Comparison of ENCODE assay signal across 34 cellular contexts in the genomic region with DNA sequence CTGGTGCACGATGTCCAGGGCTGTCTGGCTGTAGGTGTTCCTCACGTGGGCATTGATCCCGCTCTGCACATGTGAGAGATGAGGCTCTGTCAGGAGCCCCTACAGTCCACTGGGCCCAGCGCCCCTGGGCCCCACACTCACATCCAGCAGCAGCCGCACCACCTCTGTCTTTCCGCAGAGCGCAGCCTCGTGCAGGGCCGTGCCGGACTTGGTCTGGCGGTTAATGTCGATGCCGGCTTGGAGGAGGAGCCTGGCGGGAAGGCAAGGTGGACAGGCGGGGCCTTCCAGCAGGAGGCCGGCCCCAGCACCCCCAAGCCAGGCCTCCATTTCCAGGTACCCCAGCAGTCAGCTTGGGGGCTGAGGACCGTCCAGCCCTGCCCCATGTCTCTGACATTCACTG. TPM values are rescaled to one million over a fixed set of nuclear protein-coding genes. Genes with fewer than 3 reads are reported as not detected.
"Had no signal": no experiment of that assay in that cellular context is flagged by ENCODE, and none has a peak within 500 bp of the region (broad histone marks: within the 10 kb centered on the region; RNA-seq: fewer than 3 reads in every experiment).

No MANE protein-coding gene starts in this region.

- FAIRE-seq: endometrium, endothelial cell of umbilical vein, frontal cortex had no signal

- H3K27ac ChIP-seq: ascending aorta, breast epithelium, cardiac muscle cell, colonic mucosa, heart right ventricle, WERI-Rb-1 had no signal

- H3K27ac Mint-ChIP-seq: activated CD4-positive, alpha-beta memory T cell treated with anti-CD3 and anti-CD28 coated beads for 36 hours; activated CD4-positive, alpha-beta T cell treated with anti-CD3 and anti-CD28 coated beads for 36 hours; activated CD4-positive, alpha-beta T cell treated with anti-CD3 and anti-CD28 coated beads, Interleukin-2, amount 10 ng/mL, durations not matched to agents 24 days and 14 days; activated CD8-positive, alpha-beta memory T cell treated with anti-CD3 and anti-CD28 coated beads, Interleukin-2, amount 10 ng/mL, durations not matched to agents 7 days and 5 days; activated CD8-positive, alpha-beta T cell treated with anti-CD3 and anti-CD28 coated beads, Interleukin-2, amount 10 ng/mL, durations not matched to agents 7 days and 5 days; activated naive CD4-positive, alpha-beta T cell treated with anti-CD3 and anti-CD28 coated beads, Interleukin-2, amount 10 ng/mL, durations not matched to agents 7 days and 5 days; activated naive CD4-positive, alpha-beta T cell treated with anti-CD3 and anti-CD28 coated beads, Interleukin-2, amount 50 U/mL, for 72 hours; activated naive CD8-positive, alpha-beta T cell treated with anti-CD3 and anti-CD28 coated beads, Interleukin-2, amount 10 ng/mL, durations not matched to agents 7 days and 5 days; brain; T-helper 17 cell; T-helper 2 cell treated with Interferon-gamma antibody and Interleukin-4, amounts not matched to agents 5 μg/mL and 100 μg/mL, for 36 hours had no signal

- H3K4me1 ChIP-seq: ascending aorta, breast epithelium, colonic mucosa, heart right ventricle had no signal

- DNase-seq: activated CD4-positive, alpha-beta memory T cell treated with anti-CD3 and anti-CD28 coated beads for 36 hours; activated CD4-positive, alpha-beta T cell treated with anti-CD3 and anti-CD28 coated beads for 36 hours; activated CD4-positive, alpha-beta T cell treated with anti-CD3 and anti-CD28 coated beads, Interleukin-2, amount 10 ng/mL, durations not matched to agents 24 days and 14 days; activated CD4-positive, CD25-positive, alpha-beta regulatory T cell; activated CD4-positive, CD25-positive, alpha-beta regulatory T cell treated with anti-CD3 and anti-CD28 coated beads, Interleukin-2, amount 50 U/mL, for 72 hours; activated CD8-positive, alpha-beta memory T cell treated with anti-CD3 and anti-CD28 coated beads, Interleukin-2, amount 10 ng/mL, durations not matched to agents 7 days and 5 days; activated CD8-positive, alpha-beta memory T cell treated with anti-CD3 and anti-CD28 coated beads, Interleukin-2, amount 50 U/mL, for 4 hours; activated CD8-positive, alpha-beta T cell treated with anti-CD3 and anti-CD28 coated beads, Interleukin-2, amount 10 ng/mL, durations not matched to agents 7 days and 5 days; activated gamma-delta T cell; activated naive CD4-positive, alpha-beta T cell; activated naive CD4-positive, alpha-beta T cell treated with anti-CD3 and anti-CD28 coated beads, Interleukin-2, amount 10 ng/mL, durations not matched to agents 7 days and 5 days; activated naive CD8-positive, alpha-beta T cell treated with anti-CD3 and anti-CD28 coated beads, Interleukin-2, amount 10 ng/mL, durations not matched to agents 7 days and 5 days; activated T-cell treated with anti-CD3 and anti-CD28 coated beads, Interleukin-2, amount 50 U/mL, for 1 hour; activated T-cell treated with anti-CD3 and anti-CD28 coated beads, Interleukin-2, amount 50 U/mL, for 48 hours; central memory CD4-positive, alpha-beta T cell; cerebellar nuclear complex; colonic mucosa; effector CD8-positive, alpha-beta T cell; foreskin fibroblast; heart right ventricle; T-helper 1 cell; T-helper 17 cell; T1000; WERI-Rb-1 had no signal

- H3K27me3 Mint-ChIP-seq: activated CD4-positive, alpha-beta memory T cell treated with anti-CD3 and anti-CD28 coated beads for 36 hours; activated CD4-positive, alpha-beta T cell treated with anti-CD3 and anti-CD28 coated beads for 36 hours; activated CD4-positive, alpha-beta T cell treated with anti-CD3 and anti-CD28 coated beads, Interleukin-2, amount 10 ng/mL, durations not matched to agents 24 days and 14 days; activated CD8-positive, alpha-beta memory T cell treated with anti-CD3 and anti-CD28 coated beads, Interleukin-2, amount 10 ng/mL, durations not matched to agents 7 days and 5 days; brain; T-helper 17 cell had no signal

- H3K36me3 ChIP-seq: ascending aorta, breast epithelium, cardiac muscle cell, colonic mucosa, heart right ventricle had no signal

- H3K4me3 ChIP-seq: ascending aorta, breast epithelium, cardiac muscle cell, colonic mucosa, heart right ventricle had no signal

- H3K36me3 Mint-ChIP-seq: activated CD4-positive, alpha-beta memory T cell treated with anti-CD3 and anti-CD28 coated beads for 36 hours; activated CD8-positive, alpha-beta memory T cell treated with anti-CD3 and anti-CD28 coated beads, Interleukin-2, amount 10 ng/mL, durations not matched to agents 7 days and 5 days; activated naive CD4-positive, alpha-beta T cell treated with anti-CD3 and anti-CD28 coated beads, Interleukin-2, amount 10 ng/mL, durations not matched to agents 7 days and 5 days; activated naive CD4-positive, alpha-beta T cell treated with anti-CD3 and anti-CD28 coated beads, Interleukin-2, amount 50 U/mL, for 72 hours; activated naive CD8-positive, alpha-beta T cell treated with anti-CD3 and anti-CD28 coated beads, Interleukin-2, amount 10 ng/mL, durations not matched to agents 7 days and 5 days had no signal

- H3K27me3 ChIP-seq: ascending aorta, breast epithelium, cardiac muscle cell, colonic mucosa, heart right ventricle had no signal

- H3K9me3 Mint-ChIP-seq: activated CD4-positive, alpha-beta memory T cell treated with anti-CD3 and anti-CD28 coated beads for 36 hours; activated CD4-positive, alpha-beta T cell treated with anti-CD3 and anti-CD28 coated beads, Interleukin-2, amount 10 ng/mL, durations not matched to agents 24 days and 14 days; activated naive CD4-positive, alpha-beta T cell treated with anti-CD3 and anti-CD28 coated beads, Interleukin-2, amount 10 ng/mL, durations not matched to agents 7 days and 5 days; activated naive CD4-positive, alpha-beta T cell treated with anti-CD3 and anti-CD28 coated beads, Interleukin-2, amount 50 U/mL, for 72 hours; activated naive CD8-positive, alpha-beta T cell treated with anti-CD3 and anti-CD28 coated beads, Interleukin-2, amount 10 ng/mL, durations not matched to agents 7 days and 5 days; brain; T-helper 2 cell treated with Interferon-gamma antibody and Interleukin-4, amounts not matched to agents 5 μg/mL and 100 μg/mL, for 36 hours had no signal

- ATAC-seq: activated CD4-positive, alpha-beta T cell treated with anti-CD3 and anti-CD28 coated beads for 36 hours; activated CD8-positive, alpha-beta memory T cell treated with anti-CD3 and anti-CD28 coated beads, Interleukin-2, amount 10 ng/mL, durations not matched to agents 7 days and 5 days; activated CD8-positive, alpha-beta T cell treated with anti-CD3 and anti-CD28 coated beads, Interleukin-2, amount 10 ng/mL, durations not matched to agents 7 days and 5 days; activated naive CD4-positive, alpha-beta T cell treated with anti-CD3 and anti-CD28 coated beads, Interleukin-2, amount 50 U/mL, for 72 hours; esophagus mucosa; heart right ventricle; T-helper 17 cell had no signal

- H3K9me3 ChIP-seq: ascending aorta, breast epithelium, colonic mucosa, heart right ventricle had no signal

- H3K4me3 Mint-ChIP-seq: activated CD4-positive, alpha-beta memory T cell treated with anti-CD3 and anti-CD28 coated beads for 36 hours; activated CD4-positive, alpha-beta T cell treated with anti-CD3 and anti-CD28 coated beads for 36 hours; activated CD4-positive, alpha-beta T cell treated with anti-CD3 and anti-CD28 coated beads, Interleukin-2, amount 10 ng/mL, durations not matched to agents 24 days and 14 days; activated CD8-positive, alpha-beta memory T cell treated with anti-CD3 and anti-CD28 coated beads, Interleukin-2, amount 10 ng/mL, durations not matched to agents 7 days and 5 days; activated CD8-positive, alpha-beta T cell treated with anti-CD3 and anti-CD28 coated beads, Interleukin-2, amount 10 ng/mL, durations not matched to agents 7 days and 5 days; activated naive CD4-positive, alpha-beta T cell treated with anti-CD3 and anti-CD28 coated beads, Interleukin-2, amount 10 ng/mL, durations not matched to agents 7 days and 5 days; activated naive CD8-positive, alpha-beta T cell treated with anti-CD3 and anti-CD28 coated beads, Interleukin-2, amount 10 ng/mL, durations not matched to agents 7 days and 5 days; brain; T-helper 17 cell; T-helper 2 cell treated with Interferon-gamma antibody and Interleukin-4, amounts not matched to agents 5 μg/mL and 100 μg/mL, for 36 hours had no signal

- H3K4me1 Mint-ChIP-seq: activated CD4-positive, alpha-beta T cell treated with anti-CD3 and anti-CD28 coated beads for 36 hours; activated CD4-positive, alpha-beta T cell treated with anti-CD3 and anti-CD28 coated beads, Interleukin-2, amount 10 ng/mL, durations not matched to agents 24 days and 14 days; activated CD8-positive, alpha-beta memory T cell treated with anti-CD3 and anti-CD28 coated beads, Interleukin-2, amount 10 ng/mL, durations not matched to agents 7 days and 5 days; activated naive CD4-positive, alpha-beta T cell treated with anti-CD3 and anti-CD28 coated beads, Interleukin-2, amount 10 ng/mL, durations not matched to agents 7 days and 5 days; activated naive CD8-positive, alpha-beta T cell treated with anti-CD3 and anti-CD28 coated beads, Interleukin-2, amount 10 ng/mL, durations not matched to agents 7 days and 5 days had no signal

RNA-seq across cellular contexts. Expression of a gene that starts 9.2 kb away (rescaled TPM):
- total RNA-seq: ascending aorta had no signal
